31 cellular contexts compared by ENCODE assay signal in genomic region chr1:1956101-1956500, GRCh38. TPM values are rescaled to one million over a fixed set of nuclear protein-coding genes. Genes with fewer than 3 reads are reported as not detected.
"Had no signal": no experiment of that assay in that cellular context is flagged by ENCODE, and none has a peak within 500 bp of the region (broad histone marks: within the 10 kb centered on the region; RNA-seq: fewer than 3 reads in every experiment).

No MANE protein-coding gene starts in this region.

- DNase-seq: cortex of kidney; dorsolateral prefrontal cortex; effector CD8-positive, alpha-beta T cell; heart right ventricle; hypothalamus; lower lobe of right lung; midbrain; occipital lobe; stimulated activated CD4-positive, alpha-beta T cell treated with anti-CD3 and anti-CD28 coated beads, Interleukin-15, amount 100 ng/mL, for 24 hours; stimulated activated CD4-positive, alpha-beta T cell treated with anti-CD3 and anti-CD28 coated beads, Interleukin-1b, Interleukin-23, amount 100 ng/mL, for 48 hours; stimulated activated CD4-positive, alpha-beta T cell treated with anti-CD3 and anti-CD28 coated beads, Interleukin-4, amount 100 ng/mL, for 24 hours; stimulated activated naive B cell treated with anti-CD40 and anti-IgM and Interleukin-4, amounts not matched to agents 10 μg/mL and 1 μg/mL and 100 μg/mL, for 72 hours; stimulated activated naive CD8-positive, alpha-beta T cell treated with anti-CD3 and anti-CD28 coated beads, Interleukin-15, amount 100 ng/mL, for 72 hours; testis had no signal

- ATAC-seq: heart right ventricle; left lobe of liver; natural killer cell treated with Interleukin-12 subunit alpha and Interleukin-12 subunit beta and Interleukin-15 and Interleukin-18, amount 100 ng/mL, for 72 hours; pancreas; sciatic nerve; stimulated activated naive B cell treated with anti-CD40 and anti-IgM and Interleukin-4, amounts not matched to agents 10 μg/mL and 1 μg/mL and 100 μg/mL, for 72 hours; stimulated activated naive CD8-positive, alpha-beta T cell treated with anti-CD3 and anti-CD28 coated beads, Interleukin-15, amount 100 ng/mL, for 72 hours had no signal

- H3K27me3 ChIP-seq: neural progenitor cell, pancreas, testis had no signal

- H3K4me1 ChIP-seq: pancreas, prostate gland had no signal

- H3K4me3 ChIP-seq: dorsolateral prefrontal cortex, heart right ventricle, lower lobe of right lung, neural progenitor cell, pancreas, prostate gland, spleen, tibial nerve had no signal

- H3K27ac ChIP-seq: dorsolateral prefrontal cortex, heart right ventricle, lower lobe of right lung, neural progenitor cell, pancreas, prostate gland, spleen, tibial nerve had no signal

- H3K9me3 ChIP-seq: heart right ventricle, lower lobe of right lung, pancreas, prostate gland, testis, tibial nerve had no signal

- H3K4me1 Mint-ChIP-seq: memory B cell; stimulated activated naive B cell treated with anti-CD40 and anti-IgM and Interleukin-4, amounts not matched to agents 10 μg/mL and 1 μg/mL and 100 μg/mL, for 72 hours had no signal

- H3K4me2 ChIP-seq: neural progenitor cell had no signal

- H3K36me3 Mint-ChIP-seq: natural killer cell treated with Interleukin-12 subunit alpha and Interleukin-12 subunit beta and Interleukin-15 and Interleukin-18, amount 100 ng/mL, for 72 hours; neural progenitor cell had no signal

- H3K4me3 Mint-ChIP-seq: memory B cell; natural killer cell treated with Interleukin-12 subunit alpha and Interleukin-12 subunit beta and Interleukin-15 and Interleukin-18, amount 100 ng/mL, for 72 hours; neural progenitor cell; stimulated activated naive B cell treated with anti-CD40 and anti-IgM and Interleukin-4, amounts not matched to agents 10 μg/mL and 1 μg/mL and 100 μg/mL, for 72 hours; stimulated activated naive CD8-positive, alpha-beta T cell treated with anti-CD3 and anti-CD28 coated beads, Interleukin-15, amount 100 ng/mL, for 72 hours had no signal

- H3K9me3 Mint-ChIP-seq: neural progenitor cell had no signal

- H3K9ac ChIP-seq: neural progenitor cell had no signal

- H2AFZ ChIP-seq: neural progenitor cell had no signal

- H3K27ac Mint-ChIP-seq: memory B cell; natural killer cell treated with Interleukin-12 subunit alpha and Interleukin-12 subunit beta and Interleukin-15 and Interleukin-18, amount 100 ng/mL, for 72 hours; neural progenitor cell; stimulated activated naive B cell treated with anti-CD40 and anti-IgM and Interleukin-4, amounts not matched to agents 10 μg/mL and 1 μg/mL and 100 μg/mL, for 72 hours had no signal

- H3K36me3 ChIP-seq: heart right ventricle, lower lobe of right lung, neural progenitor cell, pancreas, prostate gland, spleen, tibial nerve had no signal

- FAIRE-seq: endometrium, frontal cortex, islet of Langerhans, pancreas had no signal

RNA-seq across cellular contexts. Expression of gene TMEM52, which starts 37.0 kb away (rescaled TPM):
- total RNA-seq: ureter had no signal

RNA-seq across cellular contexts. Expression of gene CALML6, which starts 41.0 kb away (rescaled TPM):
- total RNA-seq: frontal cortex, lower lobe of right lung, occipital lobe had no signal

RNA-seq across cellular contexts. Expression of gene CFAP74, which starts 47.5 kb away (rescaled TPM):
- total RNA-seq: esophagus mucosa; fibroblast of lung; glomerular endothelial cell; heart right ventricle; natural killer cell treated with Interleukin-12 subunit alpha and Interleukin-12 subunit beta and Interleukin-15 and Interleukin-18, amount 100 ng/mL, for 72 hours; pancreas; renal cortical epithelial cell; tibial nerve had no signal
- polyA plus RNA-seq: fibroblast of lung had no signal
